ENCODE assay signal across 8 cellular contexts in genomic region chr22:39242809-39243442, GRCh38. TPM values are rescaled to one million over a fixed set of nuclear protein-coding genes. Genes with fewer than 3 reads are reported as not detected.
DNase-seq lines count a peak whose midpoint lies in the region; ATAC-seq, FAIRE-seq and TF ChIP-seq lines count a peak whose summit lies in the region.

No MANE protein-coding gene starts in this region.

- TF ChIP-seq CTCF in activated B cell treated with CpG ODN at 0.5 μM for 24 hours (IDR thresholded peaks at IDR 0.05) (no peak), endothelial cell of umbilical vein (IDR thresholded peaks at IDR 0.05; ENCODE audit: extremely low read depth in 1 of 2, insufficient read depth in 1 of 2, low read depth in 1 of 2, low read length in 2 of 2) (no peak), ovary (IDR thresholded peaks at IDR 0.05) (no peak)

- H3K4me1 Mint-ChIP-seq in activated B cell treated with CpG ODN at 0.5 μM for 24 hours = peaks cover 27% of the 10 kb centered on the region

- H3K4me2 ChIP-seq in endothelial cell of umbilical vein (ENCODE audit: insufficient read depth, low read length) = peak overlapping the region; percentile 4

- TF ChIP-seq POLR2A in endothelial cell of umbilical vein (IDR thresholded peaks at IDR 0.05; ENCODE audit: low read depth, low read length) = no peak
- TF ChIP-seq POLR2A in ovary (IDR thresholded peaks at IDR 0.05) = no peak

- dilution Hi-C loops in endothelial cell of umbilical vein (cut with MboI; ENCODE audit: extremely low pct_ligation_motif_present, low sequenced_read_pairs) = no loop called here

- no peak for FAIRE-seq in endothelial cell of umbilical vein (lab: Jason Lieb, UNC)

- POLR2A ChIA-PET in activated B cell treated with CpG ODN at 0.5 μM for 24 hours (lab: Charles Lee) = interaction anchor here (0.7 kb wide), 1 partner anchor 42 kb away, joined by 5 read pairs; no protein-coding TSS in a partner anchor
- POLR2A ChIA-PET in endothelial cell of umbilical vein (lab: Charles Lee) = interaction anchor here (1.0 kb wide), 1 partner anchor 68 kb away, joined by 3 read pairs; no protein-coding TSS in a partner anchor

- H3K4me3 ChIP-seq in endothelial cell of umbilical vein (replicated peaks in 1 of 3; ENCODE audit: insufficient read depth in 1 of 3, low read depth in 1 of 3, low read length in 3 of 3) (peak overlapping the region; percentile 41 to 91 (median 68)), ovary (peak overlapping the region; percentile 45)

- H3K9me3 Mint-ChIP-seq in activated B cell treated with CpG ODN at 0.5 μM for 24 hours = no peaks in the 10 kb centered on the region

- no peaks in the 10 kb centered on the region for H3K9me3 ChIP-seq in endothelial cell of umbilical vein (replicated peaks; ENCODE audit: control insufficient read depth, insufficient read depth, low read length)
- no peaks in the 10 kb centered on the region for H3K9me3 ChIP-seq in ovary

- H3K4me1 ChIP-seq in endothelial cell of umbilical vein (ENCODE audit: control insufficient read depth, extremely low read depth, insufficient read depth, low read length) = peaks cover 40% of the 10 kb centered on the region
- H3K4me1 ChIP-seq in ovary (ENCODE audit: insufficient read depth) = peaks cover 5% of the 10 kb centered on the region

- BruUV-seq in endothelial cell of umbilical vein (replicated peaks; lab: Mats Ljungman, UMichigan) = no TSS peak

- H3K79me2 ChIP-seq in endothelial cell of umbilical vein (ENCODE audit: control insufficient read depth, insufficient read depth, low read length) = peaks cover 68% of the 10 kb centered on the region

- H3K9me1 ChIP-seq in endothelial cell of umbilical vein (replicated peaks; ENCODE audit: control insufficient read depth, extremely low read depth, insufficient read depth, low read length) = no peaks in the 10 kb centered on the region

- H3K4me3 Mint-ChIP-seq in activated B cell treated with CpG ODN at 0.5 μM for 24 hours = peak overlapping the region; percentile 73

- H4K20me1 ChIP-seq in endothelial cell of umbilical vein (replicated peaks; ENCODE audit: control insufficient read depth, extremely low read depth, insufficient read depth, low read length) = peaks cover 4% of the 10 kb centered on the region

- CTCF ChIA-PET in activated B cell treated with CpG ODN at 0.5 μM for 24 hours (lab: Charles Lee) (no interaction called here), endothelial cell of umbilical vein (lab: Charles Lee) (interaction anchor here (2.5 kb wide), 1 partner anchor 63 kb away, joined by 22 read pairs; no protein-coding TSS in a partner anchor)

- H2AFZ ChIP-seq in endothelial cell of umbilical vein (ENCODE audit: low read depth, low read length) = no peak overlapping the region

- H3K27ac Mint-ChIP-seq in activated B cell treated with CpG ODN at 0.5 μM for 24 hours = no peak overlapping the region

- H3K36me3 ChIP-seq in endothelial cell of umbilical vein (ENCODE audit: control insufficient read depth in 2 of 2, extremely low read depth in 1 of 2, insufficient read depth in 2 of 2, low read length in 2 of 2) (peaks cover 7 to 19% of the 10 kb centered on the region in 2 experiments), ovary (no peaks in the 10 kb centered on the region)

- H3K27me3 ChIP-seq in endothelial cell of umbilical vein (ENCODE audit: control insufficient read depth in 2 of 2, insufficient read depth in 2 of 2, low read length in 2 of 2) (no peaks in the 10 kb centered on the region), ovary (no peaks in the 10 kb centered on the region)

- DNase-seq in DMS79 treated with DMSO at 0.1 percent for 48 hours (lab: John Stamatoyannopoulos, UW) (peak; percentile 19), DMS79 (lab: John Stamatoyannopoulos, UW) (no peak), activated B cell treated with CpG ODN at 0.5 μM for 24 hours (no peak), endothelial cell of umbilical vein (ENCODE audit: low read depth, low spot score) (no peak), ovary (no peak)

- no peaks in the 10 kb centered on the region for H3K36me3 Mint-ChIP-seq in activated B cell treated with CpG ODN at 0.5 μM for 24 hours (ENCODE audit: low read depth)

- TF ChIP-seq EP300 in ovary (IDR thresholded peaks at IDR 0.05) = no peak

- WGBS in ovary, 3 donors = 0 to 1% (median 0%) methylated on average over 45 to 52 of the region's 52 CpGs

- H3K9ac ChIP-seq in endothelial cell of umbilical vein (replicated peaks; ENCODE audit: extremely low read depth, insufficient read depth, low read length) = peak overlapping the region; percentile 91

- intact Hi-C loops in activated B cell treated with CpG ODN at 0.5 μM for 24 hours (cut with micrococcal nuclease) (no loop called here), endothelial cell of umbilical vein (cut with micrococcal nuclease) (no loop called here), ovary (cut with DNase I) (no loop called here)

- H3K27me3 Mint-ChIP-seq in activated B cell treated with CpG ODN at 0.5 μM for 24 hours = peaks cover 57% of the 10 kb centered on the region

- H3K27ac ChIP-seq in endothelial cell of umbilical vein (ENCODE audit: insufficient read depth, low read depth, low read length) = peak overlapping the region; percentile 46
- peak overlapping the region in 1 of 2 donors; percentile 21 for H3K27ac ChIP-seq in ovary

- ATAC-seq in activated B cell treated with CpG ODN at 0.5 μM for 24 hours (ENCODE audit: low read depth) (no peak), HG03439 (IDR thresholded peaks at IDR 0.05; ENCODE audit: unreplicated experiment) (no peak), HG02840 (IDR thresholded peaks at IDR 0.05; ENCODE audit: low FRiP score, unreplicated experiment) (no peak), HG02798 (IDR thresholded peaks at IDR 0.05; ENCODE audit: poor library complexity, unreplicated experiment) (no peak)

TF ChIP-seq in endothelial cell of umbilical vein, 7 proteins besides CTCF, POLR2A, EP300 and RAD21:
- TF ChIP-seq POLR2AphosphoS5 (IDR thresholded peaks at IDR 0.05; ENCODE audit: insufficient read depth, low read depth, low read length) = peak; percentile 1
- no peak for TF ChIP-seq GATA2 (IDR thresholded peaks at IDR 0.05; ENCODE audit: insufficient read depth, insufficient read length, low read depth, low read length)

RNA-seq across cellular contexts. Expression of gene PDGFB, which starts 1.9 kb away (rescaled TPM):
- total RNA-seq in activated B cell treated with CpG ODN at 0.5 μM for 24 hours (not detected in 2 replicates), endothelial cell of umbilical vein (240 and 273 TPM in 2 replicates), ovary (10 to 100 TPM in 1 of 7 donors, 1 to 10 TPM in 6; 3.9 to 10.7 (median 5.5) TPM)
- polyA plus RNA-seq in endothelial cell of umbilical vein (135 and 179 TPM in 2 replicates), ovary (1 to 10 TPM; 5.0 to 7.9 TPM)
- 144 and 170 TPM in 2 replicates for polyA plus RNA-seq in endothelial cell of umbilical vein (2011; cell fraction: cytosol; rRNA removed)
- polyA plus RNA-seq in endothelial cell of umbilical vein (2011; cell fraction: nucleus; rRNA removed) = 102 and 122 TPM in 2 replicates
- polyA plus RNA-seq in endothelial cell of umbilical vein (2012) = 57.8 and 101 TPM in 2 replicates
- polyA minus RNA-seq in endothelial cell of umbilical vein = 185 and 212 TPM in 2 replicates
- polyA minus RNA-seq in endothelial cell of umbilical vein (2011; cell fraction: cytosol; rRNA and poly(A)+ RNA removed) = 3.4 TPM
- 44.9 and 58.4 TPM in 2 replicates for polyA minus RNA-seq in endothelial cell of umbilical vein (2011; cell fraction: nucleus; rRNA and poly(A)+ RNA removed)

Comparison
In these comparisons a context has a peak if more than half of its experiments do, and no peak if none do; other contexts are left out.
1. RNA of gene PDGFB, which starts 1.9 kb away (total RNA-seq): 240 to 273 TPM in endothelial cell of umbilical vein; 3.9 to 10.7 TPM in ovary and not detected in activated B cell treated with CpG ODN at 0.5 μM for 24 hours; every median in the first group is over 10 times any median in the second.